Comparison of ENCODE assay signal across 26 cellular contexts in the genomic region with DNA sequence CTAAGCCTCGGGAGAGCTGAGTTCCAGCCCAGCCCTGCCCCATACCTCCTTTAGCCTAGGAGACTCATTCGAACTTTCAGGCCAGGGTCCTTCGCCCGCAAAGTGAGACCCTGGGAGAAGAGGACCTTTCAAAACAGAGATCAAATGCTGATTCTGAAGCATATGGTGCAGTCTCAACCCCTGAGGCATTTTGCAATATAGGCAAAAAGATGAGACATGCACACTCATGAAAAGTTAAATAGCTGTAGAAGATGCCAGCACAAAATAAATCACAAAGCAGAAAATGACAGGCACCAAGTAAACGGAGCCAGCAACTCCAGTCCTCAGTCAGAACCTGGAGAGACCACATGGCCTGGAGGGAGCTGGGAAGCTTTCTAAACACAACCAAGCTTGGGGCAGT.
"Had no signal": no experiment of that assay in that cellular context is flagged by ENCODE, and none has a peak within 500 bp of the region (broad histone marks: within the 10 kb centered on the region; RNA-seq: fewer than 3 reads in every experiment).

No MANE protein-coding gene starts in this region.

- DNase-seq: activated CD4-positive, alpha-beta T cell treated with anti-CD3 and anti-CD28 coated beads for 36 hours; activated CD4-positive, alpha-beta T cell treated with anti-CD3 and anti-CD28 coated beads, Interleukin-2, amount 10 ng/mL, durations not matched to agents 7 days and 5 days; activated CD4-positive, alpha-beta T cell treated with anti-CD3 and anti-CD28 coated beads, Interleukin-2, amount 50 U/mL, for 48 hours; activated CD4-positive, CD25-positive, alpha-beta regulatory T cell; activated CD4-positive, CD25-positive, alpha-beta regulatory T cell treated with anti-CD3 and anti-CD28 coated beads, Interleukin-2, amount 50 U/mL, for 72 hours; activated CD8-positive, alpha-beta memory T cell treated with anti-CD3 and anti-CD28 coated beads for 24 hours; activated CD8-positive, alpha-beta T cell treated with anti-CD3 and anti-CD28 coated beads for 36 hours; activated effector memory CD4-positive, alpha-beta T cell treated with Interleukin-2 at 50 U/mL for 16 hours; activated gamma-delta T cell treated with Interleukin-2 at 50 U/mL for 16 hours; activated naive CD4-positive, alpha-beta T cell treated with anti-CD3 and anti-CD28 coated beads, Interleukin-2, amount 50 U/mL, for 16 hours; activated naive CD4-positive, alpha-beta T cell treated with Interleukin-2 at 50 U/mL for 16 hours; activated T-cell treated with anti-CD3 and anti-CD28 coated beads, Interleukin-2, amount 50 U/mL, for 4 hours; amniotic stem cell; anterior cingulate cortex; brain microvascular endothelial cell; dorsolateral prefrontal cortex; effector memory CD4-positive, alpha-beta T cell; endodermal cell; foreskin fibroblast; heart left ventricle; T-helper 2 cell had no signal

- H3K27me3 ChIP-seq: brain microvascular endothelial cell had no signal

- H3K36me3 ChIP-seq: brain microvascular endothelial cell, heart left ventricle had no signal

- FAIRE-seq: astrocyte, bronchial epithelial cell, frontal cortex had no signal

- H3K27ac ChIP-seq: brain microvascular endothelial cell, coronary artery, dorsolateral prefrontal cortex, heart left ventricle had no signal

- H3K4me1 ChIP-seq: heart left ventricle had no signal

- ATAC-seq: activated CD4-positive, alpha-beta T cell treated with anti-CD3 and anti-CD28 coated beads for 36 hours; activated CD8-positive, alpha-beta T cell treated with anti-CD3 and anti-CD28 coated beads for 36 hours; activated T-cell treated with anti-CD3 and anti-CD28 coated beads, Interleukin-2, amount 50 U/mL, for 4 hours; activated T-helper 17 cell treated with anti-CD3 and anti-CD28 coated beads, Interleukin-2, amount 50 U/mL, for 72 hours; heart left ventricle had no signal

- H3K9me3 ChIP-seq: heart left ventricle had no signal

- H3K4me3 ChIP-seq: coronary artery, dorsolateral prefrontal cortex, heart left ventricle had no signal
